ENCODE assay signal across 35 cellular contexts in the genomic region with DNA sequence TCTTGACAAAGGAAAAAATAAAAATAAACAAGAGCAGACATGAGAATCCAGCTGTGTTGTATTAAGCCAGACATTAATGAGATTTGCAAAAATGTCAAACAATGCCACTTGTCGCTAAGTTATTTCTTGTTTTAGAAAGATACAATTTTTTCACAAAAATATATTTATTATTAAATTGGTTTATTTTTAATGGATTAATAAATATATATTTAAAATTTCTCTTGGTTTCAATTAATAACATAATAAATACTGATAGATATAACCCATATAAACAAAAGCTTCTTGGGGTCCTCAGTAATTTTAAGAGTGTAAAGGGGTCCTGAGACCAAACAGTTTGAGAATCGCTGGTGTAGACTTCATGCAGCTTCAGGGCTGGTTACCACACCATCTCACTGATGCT.
"Had no signal": no experiment of that assay in that cellular context is flagged by ENCODE, and none has a peak within 500 bp of the region (broad histone marks: within the 10 kb centered on the region; RNA-seq: fewer than 3 reads in every experiment).

No MANE protein-coding gene starts in this region.

- H3K4me3 ChIP-seq: MG63 had no signal

- H3K9ac ChIP-seq: KMS-11 had no signal

- H3K4me2 ChIP-seq: KMS-11 had no signal

- H3K27ac ChIP-seq: KMS-11 had no signal

- H3K9me3 ChIP-seq: MG63 had no signal

- DNase-seq: Karpas-422, Kasumi-1, MG63, MM.1S, MV-4-11, NCI-H1048, NCI-H1092, NCI-H1092 treated with DMSO at 0.1 percent for 48 hours, NCI-H1105, NCI-H1105 treated with DMSO at 0.1 percent for 48 hours, NCI-H1417, NCI-H1417 treated with DMSO at 0.1 percent for 48 hours, NCI-H1436, NCI-H1436 treated with DMSO at 0.1 percent for 48 hours, NCI-H146, NCI-H1694, NCI-H1694 treated with DMSO at 0.1 percent for 48 hours, NCI-H187, NCI-H187 treated with DMSO at 0.1 percent for 48 hours, NCI-H1930, NCI-H2029, NCI-H2029 treated with DMSO at 0.1 percent for 48 hours, NCI-H2081, NCI-H2081 treated with DMSO at 0.1 percent for 48 hours, NCI-H2107, NCI-H2171, NCI-H2171 treated with DMSO at 0.1 percent for 48 hours, NCI-H2227 treated with DMSO at 0.1 percent for 48 hours, NCI-H226, NCI-H345, NCI-H446, NCI-H446 treated with DMSO at 0.1 percent for 48 hours, NCI-H510A, NCI-H510A treated with DMSO at 0.1 percent for 48 hours had no signal

- H3K27me3 ChIP-seq: MG63 had no signal

- H3K36me3 ChIP-seq: MG63 had no signal
